ENCODE assay signal across 9 cellular contexts in the genomic region with DNA sequence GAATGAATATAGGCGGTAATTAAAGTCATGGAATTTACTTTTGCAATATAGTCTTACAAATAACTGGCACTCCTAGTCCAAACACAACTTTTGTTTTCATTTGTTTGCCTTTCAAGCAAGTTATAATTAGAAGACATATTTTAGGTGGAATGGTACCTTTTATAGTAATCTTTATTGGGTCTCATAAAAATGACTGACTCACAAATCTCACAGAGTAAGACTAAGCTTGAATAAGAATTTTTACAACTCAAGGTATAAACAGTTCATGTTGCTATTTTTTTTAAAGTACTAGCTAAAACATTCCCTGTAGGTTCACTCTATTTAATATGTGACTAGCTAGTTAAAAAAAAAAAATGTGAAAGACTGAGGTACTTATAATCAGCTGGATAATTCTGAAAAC. TPM values are rescaled to one million over a fixed set of nuclear protein-coding genes. Genes with fewer than 3 reads are reported as not detected.
DNase-seq lines count a peak whose midpoint lies in the region; ATAC-seq, FAIRE-seq and TF ChIP-seq lines count a peak whose summit lies in the region.
"Not testable (repeated sequence)": the region's sequence is repeated elsewhere in the genome, so short reads cannot be mapped to it uniquely, and the experiment has no call there.
"Had no signal": no experiment of that assay in that cellular context is flagged by ENCODE, and none has a peak within 500 bp of the region (broad histone marks: within the 10 kb centered on the region; RNA-seq: fewer than 3 reads in every experiment).

No MANE protein-coding gene starts in this region.

- H3K9ac ChIP-seq in PC-3 (ENCODE audit: low read length): not testable (repeated sequence)

- H3F3A ChIP-seq in PC-3 (ENCODE audit: low read length, unreplicated experiment): not testable (repeated sequence)

- ATAC-seq in PC-3: peak; percentile 92
- peak; percentile 49; the same call in 2 of the 3 replicates for ATAC-seq in RWPE2 (ENCODE audit: low read depth)
- ATAC-seq in left colon: peak; percentile 79
- peak; percentile 88 for ATAC-seq in mucosa of descending colon

- TF ChIP-seq CTCF in PC-3 (conservative IDR thresholded peaks at IDR 0.05; ENCODE audit: low read depth, low read length); RWPE2 (IDR thresholded peaks at IDR 0.05; ENCODE audit: poor library complexity, severe bottlenecking); mucosa of descending colon (IDR thresholded peaks at IDR 0.05): not testable (repeated sequence)

- not testable (repeated sequence) for DNase-seq in PC-3; RWPE2 (ENCODE audit: low spot score); left colon; mucosa of descending colon

- not testable (repeated sequence) for H3K27ac ChIP-seq in PC-3 (ENCODE audit: low read length); RWPE2 (ENCODE audit: poor library complexity, severe bottlenecking)

- FAIRE-seq in endometrium (lab: Jason Lieb, UNC): peak; percentile 50

- not testable (repeated sequence) for BruUV-seq in PC-3 (replicated peaks; lab: Mats Ljungman, UMichigan)

- not testable (repeated sequence) for H3K27me3 ChIP-seq in PC-3 (ENCODE audit: low read length); RWPE2 (ENCODE audit: insufficient read depth, poor library complexity, severe bottlenecking)

- CTCF ChIA-PET in PC-3 (lab: Charles Lee): not testable (repeated sequence)

- H3K4me3 ChIP-seq in PC-3 (ENCODE audit: low read length); RWPE2 (ENCODE audit: severe bottlenecking); mucosa of descending colon: not testable (repeated sequence)

- POLR2A ChIA-PET in PC-3 (lab: Charles Lee; ENCODE audit: unreplicated experiment): not testable (repeated sequence)

- not testable (repeated sequence) for H3K4me1 ChIP-seq in PC-3 (ENCODE audit: insufficient read depth, low read length); RWPE2 (ENCODE audit: insufficient read depth, poor library complexity, severe bottlenecking); mucosa of descending colon (ENCODE audit: low read depth)

- H3K9me2 ChIP-seq in PC-3 (replicated peaks; ENCODE audit: low read length): not testable (repeated sequence)

- intact Hi-C loops in PC-3 (cut with micrococcal nuclease); left colon (cut with DNase I, micrococcal nuclease); mucosa of descending colon (cut with DNase I, micrococcal nuclease): not testable (repeated sequence)

- H3K79me2 ChIP-seq in PC-3 (ENCODE audit: low read length): not testable (repeated sequence)

- H3K9me3 ChIP-seq in PC-3 (ENCODE audit: low read length); RWPE2 (ENCODE audit: severe bottlenecking); mucosa of descending colon: not testable (repeated sequence)

- not testable (repeated sequence) for H3K36me3 ChIP-seq in PC-3 (ENCODE audit: low read depth, low read length); RWPE2 (ENCODE audit: low read depth); mucosa of descending colon (ENCODE audit: low read depth)

- H3K4me2 ChIP-seq in PC-3 (ENCODE audit: low read length): not testable (repeated sequence)

- H2AFZ ChIP-seq in PC-3 (ENCODE audit: low read length): not testable (repeated sequence)

- not testable (repeated sequence) for H4K20me1 ChIP-seq in PC-3 (ENCODE audit: low read length)

RNA-seq across cellular contexts. Expression of a gene that starts 6.0 kb away (rescaled TPM):
- total RNA-seq in PC-3 (2014; rRNA removed) (7.8 and 10.7 TPM in 2 replicates), left colon (under 1 TPM; 0.17 to 0.89 TPM), mucosa of descending colon (1 to 10 TPM in 1 of 3 donors, under 1 TPM in 2; 0.19 to 1.1 (median 0.26) TPM)
- total RNA-seq: CD4-positive, alpha-beta memory T cell; CD4-positive, alpha-beta T cell; CD4-positive, CD25-positive, alpha-beta regulatory T cell; CD8-positive, alpha-beta T cell had no signal

RNA-seq across cellular contexts. Expression of a gene that starts 6.6 kb away (rescaled TPM):
- 14.3 and 15.6 TPM in 2 replicates for total RNA-seq in PC-3 (2014; rRNA removed)
- 1 to 10 TPM; 6.8 to 7.2 TPM for total RNA-seq in left colon
- total RNA-seq in mucosa of descending colon: 10 to 100 TPM in 2 of 3 donors, 1 to 10 TPM in 1; 5.7 to 25.8 (median 10.6) TPM
